In the genomic region with DNA sequence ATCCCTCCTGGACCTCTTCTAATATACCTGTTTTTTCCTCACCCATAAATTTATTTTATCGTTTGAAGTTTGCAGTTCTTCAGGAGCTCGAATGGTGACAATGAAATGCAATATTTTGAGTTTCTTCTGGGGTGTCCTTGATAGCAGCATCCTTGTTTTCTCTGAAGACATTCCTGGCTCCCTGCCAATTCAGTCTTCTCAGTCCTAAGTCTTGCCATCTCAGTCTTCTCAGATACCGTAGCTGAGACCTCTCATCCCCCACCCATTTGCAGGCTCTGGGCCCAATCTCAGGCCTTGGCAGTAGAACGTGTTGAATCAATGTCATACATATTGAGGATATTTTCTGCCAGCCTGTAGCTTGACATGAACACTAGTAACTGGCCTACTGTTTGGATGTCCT, we compare ENCODE assay signal across 7 cellular contexts.
"Had no signal": no experiment of that assay in that cellular context is flagged by ENCODE, and none has a peak within 500 bp of the region (broad histone marks: within the 10 kb centered on the region; RNA-seq: fewer than 3 reads in every experiment).

No MANE protein-coding gene starts in this region.

- H3K9me3 ChIP-seq: HAP-1 had no signal

- DNase-seq: H7, HFFc6, IMR-90, KG1 had no signal

- H3K36me3 ChIP-seq: HAP-1 had no signal

- H3K4me1 ChIP-seq: HAP-1 had no signal

- H3K27ac ChIP-seq: HL-60 had no signal

- H3K4me3 ChIP-seq: GM23338, HAP-1 had no signal
